ENCODE assay signal across 1 cellular context in the genomic region with DNA sequence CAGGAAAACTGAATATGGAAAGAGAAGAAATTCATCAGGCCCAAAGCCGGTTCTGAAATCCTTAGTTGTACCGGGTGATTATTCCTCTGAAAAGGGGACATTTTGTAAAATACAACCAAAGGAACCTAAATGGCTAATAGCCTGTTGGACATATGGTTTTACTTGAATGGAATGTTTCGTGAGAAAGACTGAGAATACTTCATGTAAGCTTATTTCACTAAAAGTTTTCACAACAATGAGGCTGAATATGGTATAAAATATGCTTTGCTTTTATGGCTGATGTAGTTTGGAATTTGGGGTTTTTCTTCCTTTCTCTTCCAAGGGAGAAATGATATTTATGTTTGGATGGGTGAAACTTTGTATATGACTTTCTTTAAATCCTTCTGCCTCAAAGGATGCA.
TF ChIP-seq lines count a peak whose summit lies in the region.

No MANE protein-coding gene starts in this region.

TF ChIP-seq in H1, 55 proteins besides CTCF, POLR2A, EP300 and RAD21:
- no peak for TF ChIP-seq CBX5 (IDR thresholded peaks at IDR 0.05; ENCODE audit: low read depth, low read length)
- no peak for TF ChIP-seq EGR1 (IDR thresholded peaks at IDR 0.05; ENCODE audit: borderline replicate concordance, low read depth, low read length)
- no peak for TF ChIP-seq ZNF274 (IDR thresholded peaks at IDR 0.05; ENCODE audit: borderline replicate concordance, extremely low read depth, low read length)
- TF ChIP-seq PHF8 (conservative IDR thresholded peaks at IDR 0.05; ENCODE audit: low read depth, low read length): no peak
- no peak for TF ChIP-seq GTF2F1 (IDR thresholded peaks at IDR 0.05; ENCODE audit: borderline replicate concordance, low read depth, low read length)
- TF ChIP-seq SIX5 (IDR thresholded peaks at IDR 0.05; ENCODE audit: low read depth, low read length): no peak
- no peak for TF ChIP-seq JUND (IDR thresholded peaks at IDR 0.05; ENCODE audit: low read length)
